In the genomic region with DNA sequence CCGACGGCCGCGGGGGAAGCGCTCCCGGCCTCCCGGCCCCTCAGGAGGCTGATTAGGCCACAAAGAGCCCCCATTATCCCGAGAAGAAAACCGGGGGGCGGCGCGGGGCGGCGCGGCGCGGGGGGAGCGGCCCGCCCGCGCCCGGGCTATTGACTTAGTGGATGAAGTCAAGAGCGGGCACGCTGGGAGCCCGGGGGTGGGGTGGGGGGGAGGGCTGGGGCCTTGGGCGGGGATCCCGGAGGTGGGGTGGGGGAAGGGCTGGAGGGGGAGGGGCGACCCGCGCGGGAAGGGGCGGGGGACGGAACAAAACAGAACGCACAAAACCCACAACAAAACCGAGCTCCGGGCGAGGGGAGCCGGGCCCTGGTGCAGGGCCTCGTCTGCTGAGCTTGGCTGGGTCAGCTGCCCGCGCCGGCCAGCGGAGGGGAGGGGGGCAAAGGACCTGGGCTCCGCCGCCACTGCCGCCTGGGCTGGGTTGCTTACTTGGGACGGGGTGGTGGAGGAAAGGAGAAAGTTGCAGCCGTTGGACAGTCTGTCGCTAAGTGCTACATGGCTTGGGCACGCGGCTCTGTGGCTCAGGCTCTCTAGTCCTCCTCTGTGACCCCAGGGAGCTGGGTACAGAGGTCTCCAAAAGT, we compare ENCODE assay signal across 16 cellular contexts. TPM values are rescaled to one million over a fixed set of nuclear protein-coding genes. Genes with fewer than 3 reads are reported as not detected.
DNase-seq lines count a peak whose midpoint lies in the region; ATAC-seq and TF ChIP-seq lines count a peak whose summit lies in the region.
"Had no signal": no experiment of that assay in that cellular context is flagged by ENCODE, and none has a peak within 500 bp of the region (broad histone marks: within the 10 kb centered on the region; RNA-seq: fewer than 3 reads in every experiment).

No MANE protein-coding gene starts in this region.

- H3K36me3 ChIP-seq in BLaER1 treated with 17β-estradiol and CSF1 and Interleukin-3, amounts not matched to agents 10 nM and 100 nM, result no peaks in the 10 kb centered on the region
- H3K36me3 ChIP-seq in GM23338 (ENCODE audit: insufficient read depth) (no peaks in the 10 kb centered on the region; the same call in 1 of the 2 replicates), esophagus muscularis mucosa (no peaks in the 10 kb centered on the region), parathyroid adenoma (ENCODE audit: control insufficient read depth, insufficient read depth, low read length) (no peaks in the 10 kb centered on the region), adrenal gland (replicated peaks in 1 of 2) (no peaks in the 10 kb centered on the region)

- peak; percentile 6; the same call in 2 of the 3 replicates for ATAC-seq in GM23338
- ATAC-seq in left colon, result no peak
- no peak for ATAC-seq in HG02973 (IDR thresholded peaks at IDR 0.05; ENCODE audit: unreplicated experiment)
- ATAC-seq: HCT116; natural killer cell treated with Interleukin-12 subunit alpha and Interleukin-12 subunit beta and Interleukin-15 and Interleukin-18, amount 100 ng/mL, for 72 hours had no signal

- TF ChIP-seq POLR2A in esophagus muscularis mucosa (IDR thresholded peaks at IDR 0.05; ENCODE audit: low read depth) (no peak), adrenal gland (IDR thresholded peaks at IDR 0.05) (no peak)

- peaks cover 9% of the 10 kb centered on the region; the same call in 2 of the 3 replicates for H3K9me3 Mint-ChIP-seq in GM23338
- H3K9me3 Mint-ChIP-seq: natural killer cell treated with Interleukin-12 subunit alpha and Interleukin-12 subunit beta and Interleukin-15 and Interleukin-18, amount 100 ng/mL, for 72 hours had no signal

- H3K9ac ChIP-seq in BLaER1 treated with 17β-estradiol and CSF1 and Interleukin-3, amounts not matched to agents 10 nM and 100 nM, result 0 out of 22 replicates have a peak overlapping the region, but pooled peaks of 1 of the 11 experiments have one; percentile 38
- H3K9ac ChIP-seq in parathyroid adenoma, result no peak overlapping the region

- H3K4me1 ChIP-seq in BLaER1 treated with 17β-estradiol and CSF1 and Interleukin-3, amounts not matched to agents 10 nM and 100 nM, result peaks cover 0 to 20% (median 14%) of the 10 kb centered on the region in 10 experiments; a peak in 13 of 20 replicates
- H3K4me1 ChIP-seq in GM23338 (ENCODE audit: insufficient read depth) (peaks cover 80% of the 10 kb centered on the region), esophagus muscularis mucosa (peaks cover 4 to 43% (median 36%) of the 10 kb centered on the region in 4 donors), parathyroid adenoma (no peaks in the 10 kb centered on the region), adrenal gland (replicated peaks in 1 of 2) (peaks cover 0 to 5% of the 10 kb centered on the region in 2 donors)

- peaks cover 0 to 80% (median 55%) of the 10 kb centered on the region in 11 experiments; a peak in 19 of 22 replicates for H4K20me1 ChIP-seq in BLaER1 treated with 17β-estradiol and CSF1 and Interleukin-3, amounts not matched to agents 10 nM and 100 nM
- H4K20me1 ChIP-seq in GM23338 (replicated peaks; ENCODE audit: insufficient read depth), result peaks cover 18% of the 10 kb centered on the region

- peaks cover 0 to 6% (median 0%) of the 10 kb centered on the region in 11 experiments; a peak in 2 of 22 replicates for H3K9me3 ChIP-seq in BLaER1 treated with 17β-estradiol and CSF1 and Interleukin-3, amounts not matched to agents 10 nM and 100 nM (replicated peaks in 1 of 11)
- H3K9me3 ChIP-seq in esophagus muscularis mucosa (no peaks in the 10 kb centered on the region), parathyroid adenoma (ENCODE audit: control insufficient read depth, low read length) (no peaks in the 10 kb centered on the region), adrenal gland (replicated peaks in 1 of 3) (no peaks in the 10 kb centered on the region)

- TF ChIP-seq CTCF in GM23338 (conservative IDR thresholded peaks at IDR 0.05; ENCODE audit: low read depth in 2 of 2) (no peak), esophagus muscularis mucosa (IDR thresholded peaks at IDR 0.05) (no peak), parathyroid adenoma (IDR thresholded peaks at IDR 0.05) (no peak), adrenal gland (IDR thresholded peaks at IDR 0.05) (no peak)

- TF ChIP-seq EP300 in esophagus muscularis mucosa (IDR thresholded peaks at IDR 0.05), result no peak

- intact Hi-C loops in esophagus muscularis mucosa (cut with DNase I), result no loop called here
- intact Hi-C loops in adrenal gland (cut with DNase I), result no loop called here
- intact Hi-C loops in left colon (cut with DNase I, micrococcal nuclease), result no loop called here

- peak overlapping the region in 4 of 10 experiments; percentile 32 to 42 (median 41); a peak in 7 of 20 replicates for H3K4me3 ChIP-seq in BLaER1 treated with 17β-estradiol and CSF1 and Interleukin-3, amounts not matched to agents 10 nM and 100 nM
- H3K4me3 ChIP-seq in GM23338 (peak overlapping the region; percentile 51), esophagus muscularis mucosa (peak overlapping the region; percentile 27 to 47 (median 42)), parathyroid adenoma (ENCODE audit: low read depth, low read length) (no peak overlapping the region), adrenal gland (peak overlapping the region in 1 of 4 donors; percentile 34)

- 3% methylated on average over 38 of the region's 51 CpGs for WGBS in esophagus muscularis mucosa
- 1 to 2% (median 2%) methylated on average over 33 to 51 of the region's 51 CpGs for WGBS in adrenal gland, 4 donors

- H3K79me2 ChIP-seq in GM23338 (replicated peaks; ENCODE audit: insufficient read depth) (no peaks in the 10 kb centered on the region), parathyroid adenoma (no peaks in the 10 kb centered on the region)

- H3F3A ChIP-seq in GM23338 (replicated peaks; ENCODE audit: low read depth), result peaks cover 44% of the 10 kb centered on the region

- H3K4me2 ChIP-seq in BLaER1 treated with 17β-estradiol and CSF1 and Interleukin-3, amounts not matched to agents 10 nM and 100 nM, result peak overlapping the region in 9 of 11 experiments; percentile 23 to 82 (median 37); a peak in 13 of 22 replicates
- H3K4me2 ChIP-seq in GM23338 (peak overlapping the region; percentile 81), parathyroid adenoma (ENCODE audit: low read length) (peak overlapping the region; percentile 53)

- H3K9me2 ChIP-seq in GM23338 (ENCODE audit: insufficient read depth), result no peaks in the 10 kb centered on the region

- H2AFZ ChIP-seq in GM23338 (no peak overlapping the region; the same call in 1 of the 2 replicates), parathyroid adenoma (no peak overlapping the region)

- peaks cover 70% of the 10 kb centered on the region for H3K4me1 Mint-ChIP-seq in GM23338

- H3K27me3 ChIP-seq in BLaER1 treated with 17β-estradiol and CSF1 and Interleukin-3, amounts not matched to agents 10 nM and 100 nM, result peaks cover 98 to 100% (median 99%) of the 10 kb centered on the region in 11 experiments
- H3K27me3 ChIP-seq in GM23338 (ENCODE audit: insufficient read depth) (peaks cover 95% of the 10 kb centered on the region), esophagus muscularis mucosa (peaks cover 0 to 100% (median 78%) of the 10 kb centered on the region in 4 donors), parathyroid adenoma (ENCODE audit: control insufficient read depth, insufficient read depth, low read length) (peaks cover 28% of the 10 kb centered on the region), adrenal gland (peaks cover 87% of the 10 kb centered on the region)

- H3K27ac ChIP-seq in BLaER1 treated with 17β-estradiol and CSF1 and Interleukin-3, amounts not matched to agents 10 nM and 100 nM, result no peak overlapping the region
- H3K27ac ChIP-seq in GM23338 (ENCODE audit: low read depth) (no peak overlapping the region), esophagus muscularis mucosa (replicated peaks in 1 of 4) (no peak overlapping the region), parathyroid adenoma (no peak overlapping the region), adrenal gland (no peak overlapping the region)

- peaks cover 92% of the 10 kb centered on the region for H3K27me3 Mint-ChIP-seq in GM23338 (ENCODE audit: insufficient read depth, low read depth, poor library complexity)

- H3K36me3 Mint-ChIP-seq in GM23338 (ENCODE audit: low read depth), result peaks cover 3% of the 10 kb centered on the region; the same call in 1 of the 3 replicates
- H3K36me3 Mint-ChIP-seq: natural killer cell treated with Interleukin-12 subunit alpha and Interleukin-12 subunit beta and Interleukin-15 and Interleukin-18, amount 100 ng/mL, for 72 hours had no signal

- peak; percentile 68 for DNase-seq in GM23338 (ENCODE audit: low spot score)
- no peak for DNase-seq in esophagus muscularis mucosa (ENCODE audit: extremely low spot score)
- DNase-seq in stimulated activated naive CD4-positive, alpha-beta T cell treated with Interleukin-2 at 50 U/mL for 16 hours (lab: John Stamatoyannopoulos, UW), result no peak
- DNase-seq in adrenal gland, result no peak
- DNase-seq in left colon, result no peak
- DNase-seq: activated CD4-positive, CD25-positive, alpha-beta regulatory T cell treated with anti-CD3 and anti-CD28 coated beads, Interleukin-2, amount 50 U/mL, for 72 hours; amygdala; C1 segment of cervical spinal cord; NCI-H2081 treated with DMSO at 0.1 percent for 48 hours; NK-92 treated with Interleukin-12 subunit alpha and Interleukin-12 subunit beta, amount 100 ng/mL, for 24 hours had no signal

- no peak overlapping the region for H3K27ac Mint-ChIP-seq in GM23338
- H3K27ac Mint-ChIP-seq: natural killer cell treated with Interleukin-12 subunit alpha and Interleukin-12 subunit beta and Interleukin-15 and Interleukin-18, amount 100 ng/mL, for 72 hours had no signal

- peak overlapping the region; percentile 42; the same call in 1 of the 3 replicates for H3K4me3 Mint-ChIP-seq in GM23338
- H3K4me3 Mint-ChIP-seq: natural killer cell treated with Interleukin-12 subunit alpha and Interleukin-12 subunit beta and Interleukin-15 and Interleukin-18, amount 100 ng/mL, for 72 hours had no signal

TF ChIP-seq in GM23338, 12 proteins besides CTCF, POLR2A, EP300 and RAD21:
- TF ChIP-seq EZH2 (IDR thresholded peaks at IDR 0.05; ENCODE audit: low read depth, unreplicated experiment), result peak; percentile 56
- no peak for TF ChIP-seq NANOG (IDR thresholded peaks at IDR 0.05; ENCODE audit: borderline replicate concordance)
TF ChIP-seq in GM23338: peak in this region for 1.

RNA-seq across cellular contexts. Expression of gene PAX7, which starts 16.2 kb away (rescaled TPM):
- total RNA-seq in GM23338 (2014; rRNA removed; shearing (Covaris generic)), result 0.03 TPM in 1 of 2 replicates, not detected in the other
- polyA plus RNA-seq in GM23338 (2016; fragmentation: Nextera tagmentation; extraction: Ambion mirVana) (not detected in 2 replicates), adrenal gland (not detected)
- total RNA-seq in esophagus muscularis mucosa (not detected), adrenal gland (not detected), left colon (not detected)
- total RNA-seq: dermis microvascular lymphatic vessel endothelial cell; natural killer cell treated with Interleukin-12 subunit alpha and Interleukin-12 subunit beta and Interleukin-15 and Interleukin-18, amount 100 ng/mL, for 72 hours had no signal
